ENCODE assay signal across 28 cellular contexts in the genomic region with DNA sequence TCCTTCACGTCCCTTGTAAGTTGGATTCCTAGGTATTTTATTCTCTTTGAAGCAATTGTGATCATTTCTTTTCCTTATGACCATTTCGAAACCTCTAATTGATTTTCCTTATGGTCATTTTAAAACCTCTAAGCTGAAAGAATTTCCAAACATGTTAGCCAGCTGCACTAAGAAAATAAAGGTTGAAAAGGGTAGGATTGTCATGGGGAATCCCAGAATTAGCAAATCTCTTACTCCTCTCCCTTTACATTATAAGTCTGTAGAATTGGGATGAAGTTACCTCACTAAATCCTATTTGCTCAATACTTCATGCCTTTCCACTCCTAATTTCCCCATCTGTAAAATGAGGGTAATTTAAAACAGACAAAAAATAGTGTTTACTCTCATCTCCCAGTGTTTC.
"Had no signal": no experiment of that assay in that cellular context is flagged by ENCODE, and none has a peak within 500 bp of the region (broad histone marks: within the 10 kb centered on the region; RNA-seq: fewer than 3 reads in every experiment).

No MANE protein-coding gene starts in this region.

- ATAC-seq: activated CD8-positive, alpha-beta memory T cell treated with anti-CD3 and anti-CD28 coated beads, Interleukin-2, amount 10 ng/mL, durations not matched to agents 7 days and 5 days; activated CD8-positive, alpha-beta T cell treated with anti-CD3 and anti-CD28 coated beads for 36 hours; activated naive CD4-positive, alpha-beta T cell treated with anti-CD3 and anti-CD28 coated beads, Interleukin-2, amount 50 U/mL, for 72 hours; body of pancreas; effector memory CD8-positive, alpha-beta T cell; gastroesophageal sphincter; left colon; naive thymus-derived CD8-positive, alpha-beta T cell; psoas muscle; stimulated activated memory B cell treated with anti-CD40 and anti-IgM and Interleukin-4, amounts not matched to agents 10 μg/mL and 1 μg/mL and 100 μg/mL, for 72 hours; stimulated activated naive CD8-positive, alpha-beta T cell treated with anti-CD3 and anti-CD28 coated beads, Interleukin-15, amount 100 ng/mL, for 72 hours; upper lobe of right lung had no signal

- H3K9ac ChIP-seq: parathyroid adenoma had no signal

- DNase-seq: activated CD4-positive, alpha-beta T cell treated with anti-CD3 and anti-CD28 coated beads, Interleukin-2, amount 50 U/mL, for 1 hour; activated CD8-positive, alpha-beta memory T cell treated with anti-CD3 and anti-CD28 coated beads, Interleukin-2, amount 10 ng/mL, durations not matched to agents 7 days and 5 days; activated CD8-positive, alpha-beta T cell treated with anti-CD3 and anti-CD28 coated beads for 36 hours; activated naive CD4-positive, alpha-beta T cell; activated T-cell treated with anti-CD3 and anti-CD28 coated beads, Interleukin-2, amount 50 U/mL, for 48 hours; anterior cingulate cortex; body of pancreas; cortex of kidney; effector memory CD8-positive, alpha-beta T cell; hippocampal formation; kidney; left colon; naive thymus-derived CD8-positive, alpha-beta T cell; occipital lobe; psoas muscle; sigmoid colon; small intestine; stimulated activated CD4-positive, alpha-beta T cell treated with anti-CD3 and anti-CD28 coated beads, Interleukin-1b, Interleukin-23, amount 100 ng/mL, for 48 hours; stimulated activated CD4-positive, alpha-beta T cell treated with anti-CD3 and anti-CD28 coated beads, Interleukin-4, amount 100 ng/mL, for 4 hours; stimulated activated CD8-positive, alpha-beta memory T cell treated with anti-CD3 and anti-CD28 coated beads, Interleukin-4, amount 100 ng/mL, for 48 hours; stimulated activated naive CD8-positive, alpha-beta T cell treated with anti-CD3 and anti-CD28 coated beads, Interleukin-15, amount 100 ng/mL, for 72 hours; substantia nigra; T-helper 2 cell; upper lobe of right lung had no signal

- H3K9me3 ChIP-seq: body of pancreas, gastroesophageal sphincter, psoas muscle, sigmoid colon, upper lobe of right lung had no signal

- H3K4me3 ChIP-seq: body of pancreas, gastroesophageal sphincter, psoas muscle, sigmoid colon, upper lobe of right lung had no signal

- H3K27ac ChIP-seq: body of pancreas, gastroesophageal sphincter, parathyroid adenoma, psoas muscle, sigmoid colon, upper lobe of right lung had no signal

- H2AFZ ChIP-seq: parathyroid adenoma had no signal

- H3K4me1 ChIP-seq: gastroesophageal sphincter, psoas muscle, sigmoid colon, upper lobe of right lung had no signal

- H3K27me3 ChIP-seq: body of pancreas, gastroesophageal sphincter, sigmoid colon, upper lobe of right lung had no signal
